8 cellular contexts compared by ENCODE assay signal in genomic region chr12:110047297-110047940, GRCh38. TPM values are rescaled to one million over a fixed set of nuclear protein-coding genes. Genes with fewer than 3 reads are reported as not detected.
A peak's percentile ranks its signal among the peaks of the same experiment; 100 is the strongest.
DNase-seq lines count a peak whose midpoint lies in the region; ATAC-seq and TF ChIP-seq lines count a peak whose summit lies in the region.

No MANE protein-coding gene starts in this region.

- peak overlapping the region; percentile 89 for H3K27ac Mint-ChIP-seq in activated CD4-positive, alpha-beta memory T cell treated with anti-CD3 and anti-CD28 coated beads, Interleukin-2, amount 10 ng/mL, durations not matched to agents 7 days and 5 days
- H3K27ac Mint-ChIP-seq in stimulated activated effector memory CD8-positive, alpha-beta T cell treated with anti-CD3 and anti-CD28 coated beads, Interleukin-12 subunit alpha, Interleukin-12 subunit beta, amount 100 ng/mL, for 72 hours: peak overlapping the region; percentile 94

- peaks cover 9% of the 10 kb centered on the region for H3K36me3 Mint-ChIP-seq in activated CD4-positive, alpha-beta memory T cell treated with anti-CD3 and anti-CD28 coated beads, Interleukin-2, amount 10 ng/mL, durations not matched to agents 7 days and 5 days (ENCODE audit: low read depth)
- peaks cover 33% of the 10 kb centered on the region for H3K36me3 Mint-ChIP-seq in stimulated activated effector memory CD8-positive, alpha-beta T cell treated with anti-CD3 and anti-CD28 coated beads, Interleukin-12 subunit alpha, Interleukin-12 subunit beta, amount 100 ng/mL, for 72 hours

- RAD21 ChIA-PET in HCT116 (lab: Charles Lee; ENCODE audit: low non-redundant PET in 1 of 2, low total read pairs in 2 of 2, uncharacterized antibody in 2 of 2, unreplicated experiment in 2 of 2): no interaction called here

- ATAC-seq in HCT116: no peak
- no peak for ATAC-seq in stimulated activated effector memory CD8-positive, alpha-beta T cell treated with anti-CD3 and anti-CD28 coated beads, Interleukin-12 subunit alpha, Interleukin-12 subunit beta, amount 100 ng/mL, for 72 hours
- ATAC-seq in GM18867 (IDR thresholded peaks at IDR 0.05; ENCODE audit: unreplicated experiment): no peak

- no peaks in the 10 kb centered on the region for H4K20me1 ChIP-seq in HCT116 (ENCODE audit: insufficient read depth)

- no TSS peak for BruUV-seq in HCT116 (replicated peaks; lab: Mats Ljungman, UMichigan)

- H3K9me2 ChIP-seq in HCT116 (ENCODE audit: insufficient read depth): no peaks in the 10 kb centered on the region

- POLR2A ChIA-PET in HCT116 (lab: Charles Lee): no interaction called here
- POLR2A ChIA-PET in activated CD4-positive, alpha-beta memory T cell treated with anti-CD3 and anti-CD28 coated beads, Interleukin-2, amount 10 ng/mL, durations not matched to agents 7 days and 5 days (lab: Charles Lee): interaction anchor here (0.7 to 2.0 kb wide), 8 partner anchors 8 to 77 kb away, joined by 3 to 10 read pairs (median 4); partner anchors contain the start of genes ANKRD13A and IFT81

- intact Hi-C loops in HCT116 (cut with micrococcal nuclease): no loop called here

- TF ChIP-seq RAD21 in HCT116 (IDR thresholded peaks at IDR 0.05; ENCODE audit: low read depth): no peak

- H3K79me2 ChIP-seq in HCT116 (ENCODE audit: insufficient read depth, low read length): peaks cover 43% of the 10 kb centered on the region

- peak overlapping the region; percentile 56 for H3K27ac ChIP-seq in HCT116 (ENCODE audit: low read depth, low read length)

- no peak overlapping the region for H2AFZ ChIP-seq in HCT116 (ENCODE audit: low read depth, low read length, poor library complexity, severe bottlenecking)

- TF ChIP-seq CTCF in HCT116 (IDR thresholded peaks at IDR 0.05 in 2 of 3, conservative IDR thresholded peaks at IDR 0.05 in 1 of 3; ENCODE audit: borderline replicate concordance in 1 of 3, insufficient read depth in 1 of 3, low read depth in 2 of 3, low read length in 2 of 3): no peak

- no peak for TF ChIP-seq POLR2A in HCT116 (IDR thresholded peaks at IDR 0.05; ENCODE audit: borderline replicate concordance, extremely low read depth, insufficient read depth, insufficient read length)

- peaks cover 0 to under 1% of the 10 kb centered on the region in 2 experiments; a peak in 1 of 4 replicates for H3K36me3 ChIP-seq in HCT116 (ENCODE audit: control insufficient read depth in 1 of 2, insufficient read depth in 2 of 2, low read length in 2 of 2)

- H3K4me1 ChIP-seq in HCT116 (ENCODE audit: control insufficient read depth in 1 of 2, insufficient read depth in 2 of 2, low read length in 2 of 2): peaks cover 11 to 28% of the 10 kb centered on the region in 2 experiments; a peak in 3 of 4 replicates

- H3K4me3 ChIP-seq in HCT116 (replicated peaks in 1 of 2; ENCODE audit: low read depth in 1 of 2, low read length in 2 of 2) (peak overlapping the region; percentile 85 to 99), iPS-11a (ENCODE audit: low read depth, low read length) (peak overlapping the region; percentile 86)

- peak overlapping the region; percentile 85 for H3K9ac ChIP-seq in HCT116 (ENCODE audit: low read length)

- H3K4me1 Mint-ChIP-seq in activated CD4-positive, alpha-beta memory T cell treated with anti-CD3 and anti-CD28 coated beads, Interleukin-2, amount 10 ng/mL, durations not matched to agents 7 days and 5 days: peaks cover 51% of the 10 kb centered on the region
- H3K4me1 Mint-ChIP-seq in stimulated activated effector memory CD8-positive, alpha-beta T cell treated with anti-CD3 and anti-CD28 coated beads, Interleukin-12 subunit alpha, Interleukin-12 subunit beta, amount 100 ng/mL, for 72 hours: peaks cover 33% of the 10 kb centered on the region

- DNase-seq in HCT116 (ENCODE audit: low read depth, low spot score): no peak
- DNase-seq in activated CD4-positive, alpha-beta memory T cell treated with anti-CD3 and anti-CD28 coated beads, Interleukin-2, amount 10 ng/mL, durations not matched to agents 7 days and 5 days: no peak
- no peak for DNase-seq in stimulated activated effector memory CD8-positive, alpha-beta T cell treated with anti-CD3 and anti-CD28 coated beads, Interleukin-12 subunit alpha, Interleukin-12 subunit beta, amount 100 ng/mL, for 72 hours (ENCODE audit: low spot score in 2 of 2)
- DNase-seq in G401 (ENCODE audit: low spot score): no peak
- DNase-seq in OCI-M2 (lab: John Stamatoyannopoulos, UW; ENCODE audit: unreplicated experiment): no peak
- no peak for DNase-seq in activated CD4-positive, alpha-beta T cell treated with anti-CD3 and anti-CD28 coated beads, Interleukin-2, amount 50 U/mL, for 4 hours

- CTCF ChIA-PET in HCT116 (lab: Charles Lee): interaction anchor here (1.4 kb wide), 1 partner anchor 384 kb away, joined by 4 read pairs; no protein-coding TSS in a partner anchor
- CTCF ChIA-PET in activated CD4-positive, alpha-beta memory T cell treated with anti-CD3 and anti-CD28 coated beads, Interleukin-2, amount 10 ng/mL, durations not matched to agents 7 days and 5 days (lab: Charles Lee): interaction anchor here (0.9 to 1.3 kb wide), 3 partner anchors 13 to 52 kb away, joined by 3 to 4 read pairs (median 4); no protein-coding TSS in a partner anchor

- H3K27me3 ChIP-seq in HCT116 (ENCODE audit: insufficient read depth, low read length): no peaks in the 10 kb centered on the region

- no peaks in the 10 kb centered on the region for H3K9me3 Mint-ChIP-seq in activated CD4-positive, alpha-beta memory T cell treated with anti-CD3 and anti-CD28 coated beads, Interleukin-2, amount 10 ng/mL, durations not matched to agents 7 days and 5 days
- no peaks in the 10 kb centered on the region for H3K9me3 Mint-ChIP-seq in stimulated activated effector memory CD8-positive, alpha-beta T cell treated with anti-CD3 and anti-CD28 coated beads, Interleukin-12 subunit alpha, Interleukin-12 subunit beta, amount 100 ng/mL, for 72 hours

- H3K27me3 Mint-ChIP-seq in activated CD4-positive, alpha-beta memory T cell treated with anti-CD3 and anti-CD28 coated beads, Interleukin-2, amount 10 ng/mL, durations not matched to agents 7 days and 5 days: no peaks in the 10 kb centered on the region

- in situ Hi-C loops in G401 (cut with HindIII; ENCODE audit: low sequenced_read_pairs): no loop called here

- peak overlapping the region; percentile 93 for H3K4me2 ChIP-seq in HCT116 (ENCODE audit: low read length)

- peak overlapping the region; percentile 82 for H3K4me3 Mint-ChIP-seq in activated CD4-positive, alpha-beta memory T cell treated with anti-CD3 and anti-CD28 coated beads, Interleukin-2, amount 10 ng/mL, durations not matched to agents 7 days and 5 days
- peak overlapping the region; percentile 93 for H3K4me3 Mint-ChIP-seq in stimulated activated effector memory CD8-positive, alpha-beta T cell treated with anti-CD3 and anti-CD28 coated beads, Interleukin-12 subunit alpha, Interleukin-12 subunit beta, amount 100 ng/mL, for 72 hours

- H3K9me3 ChIP-seq in HCT116 (ENCODE audit: control insufficient read depth in 1 of 2, insufficient read depth in 1 of 2, low read depth in 1 of 2, low read length in 2 of 2): no peaks in the 10 kb centered on the region

TF ChIP-seq in HCT116, 20 proteins besides CTCF, POLR2A, EP300 and RAD21:
- TF ChIP-seq SIN3A (IDR thresholded peaks at IDR 0.05; ENCODE audit: low read depth): no peak
- TF ChIP-seq ATF3 (IDR thresholded peaks at IDR 0.05): no peak
- no peak for TF ChIP-seq SRF (IDR thresholded peaks at IDR 0.05; ENCODE audit: low read depth)
- no peak for TF ChIP-seq MAX (IDR thresholded peaks at IDR 0.05)
- no peak for TF ChIP-seq JUND (IDR thresholded peaks at IDR 0.05)
- no peak for TF ChIP-seq FOSL1 (IDR thresholded peaks at IDR 0.05; ENCODE audit: low read depth)
- no peak for TF ChIP-seq ZBTB33 (IDR thresholded peaks at IDR 0.05; ENCODE audit: extremely low read depth, insufficient replicate concordance, low read length)

RNA-seq across cellular contexts. Expression of gene C12orf76, which starts 0.9 kb away (rescaled TPM):
- 10.1 TPM for total RNA-seq in HCT116 (2021; ENCODE audit: unreplicated experiment)
- 9.1 and 12.4 TPM in 2 replicates for polyA plus RNA-seq in HCT116 (2012)
- 10 to 100 TPM; 26.2 to 29.1 TPM for total RNA-seq in activated CD4-positive, alpha-beta memory T cell treated with anti-CD3 and anti-CD28 coated beads, Interleukin-2, amount 10 ng/mL, durations not matched to agents 7 days and 5 days
- total RNA-seq in G401 (2014; rRNA removed; shearing (Covaris generic)): 17.3 and 20.5 TPM in 2 replicates

RNA-seq across cellular contexts. Expression of gene ANKRD13A, which starts 48.2 kb away (rescaled TPM):
- 19.9 TPM for total RNA-seq in HCT116 (2021; ENCODE audit: unreplicated experiment)
- 14.7 and 16.8 TPM in 2 replicates for polyA plus RNA-seq in HCT116 (2012)
- 10 to 100 TPM; 84.3 to 85.2 TPM for total RNA-seq in activated CD4-positive, alpha-beta memory T cell treated with anti-CD3 and anti-CD28 coated beads, Interleukin-2, amount 10 ng/mL, durations not matched to agents 7 days and 5 days
- 17.1 and 38.2 TPM in 2 replicates for total RNA-seq in G401 (2014; rRNA removed; shearing (Covaris generic))

RNA-seq across cellular contexts. Expression of gene GIT2, which starts 51.3 kb away (rescaled TPM):
- 21.5 TPM for total RNA-seq in HCT116 (2021; ENCODE audit: unreplicated experiment)
- 12.9 and 14.7 TPM in 2 replicates for polyA plus RNA-seq in HCT116 (2012)
- 100 to 1,000 TPM; 107 to 112 TPM for total RNA-seq in activated CD4-positive, alpha-beta memory T cell treated with anti-CD3 and anti-CD28 coated beads, Interleukin-2, amount 10 ng/mL, durations not matched to agents 7 days and 5 days
- 11.4 and 21.1 TPM in 2 replicates for total RNA-seq in G401 (2014; rRNA removed; shearing (Covaris generic))
